In the genomic region with DNA sequence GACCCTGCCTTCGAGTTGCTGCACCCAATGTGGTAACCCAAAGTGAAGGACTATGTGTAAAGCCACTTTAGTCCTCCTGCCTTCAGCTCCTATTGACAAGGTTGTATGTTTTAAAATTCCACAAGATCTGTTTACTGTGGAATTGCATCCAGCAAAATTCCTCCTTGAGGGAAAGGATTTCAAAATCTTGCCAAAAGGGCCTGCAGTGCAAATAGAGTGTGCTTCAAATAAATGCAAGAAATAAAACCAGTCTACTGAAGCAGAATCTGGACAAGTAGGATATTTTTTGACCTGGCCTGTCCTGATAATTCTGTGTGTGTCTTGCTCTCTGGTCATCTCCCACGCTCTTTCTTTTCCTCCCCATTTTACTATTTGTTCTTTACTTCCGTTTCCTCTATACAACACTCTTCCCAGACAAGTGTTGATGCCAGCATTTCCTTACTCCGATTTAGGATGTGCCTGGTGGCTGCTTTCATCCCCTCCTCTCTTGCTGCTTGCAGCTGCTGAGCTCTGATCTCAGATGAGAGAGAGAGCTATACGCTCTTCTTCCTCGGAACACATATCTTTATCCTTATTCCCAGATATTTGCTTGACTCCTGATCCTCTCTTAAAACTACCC, we compare ENCODE assay signal across 21 cellular contexts.
DNase-seq lines count a peak whose midpoint lies in the region; ATAC-seq, FAIRE-seq and TF ChIP-seq lines count a peak whose summit lies in the region.
"Had no signal": no experiment of that assay in that cellular context is flagged by ENCODE, and none has a peak within 500 bp of the region (broad histone marks: within the 10 kb centered on the region; RNA-seq: fewer than 3 reads in every experiment).

No MANE protein-coding gene starts in this region.

- POLR2A ChIA-PET in HepG2 (lab: Yijun Ruan, JAX): no interaction called here
- POLR2A ChIA-PET in activated CD4-positive, alpha-beta memory T cell treated with anti-CD3 and anti-CD28 coated beads for 36 hours (lab: Charles Lee): no interaction called here

- H3K4me2 ChIP-seq in HepG2 (ENCODE audit: low read depth, low read length): no peak overlapping the region

- DNase-seq in HepG2 (ENCODE audit: low spot score): no peak
- DNase-seq in right cardiac atrium: no peak
- no peak for DNase-seq in spleen
- no peak for DNase-seq in posterior cingulate gyrus
- no peak for DNase-seq in activated CD4-positive, alpha-beta memory T cell treated with anti-CD3 and anti-CD28 coated beads for 36 hours
- DNase-seq: activated effector memory CD4-positive, alpha-beta T cell treated with Interleukin-2 at 50 U/mL for 16 hours; adrenal gland; glutamatergic neuron; H9; NCI-H1092 treated with DMSO at 0.1 percent for 48 hours; NCI-H2029; NK-92 treated with Interleukin-12 subunit alpha and Interleukin-12 subunit beta, amount 100 ng/mL, for 24 hours; Peyer's patch; retina; upper lobe of left lung had no signal

- H3K27ac ChIP-seq in liver (ENCODE audit: low read depth in 1 of 2, low read length in 2 of 2): peak overlapping the region in 1 of 2 donors; percentile 30
- no peak overlapping the region for H3K27ac ChIP-seq in HepG2 (ENCODE audit: extremely low read length, insufficient read depth, low read length)
- H3K27ac ChIP-seq in right cardiac atrium (ENCODE audit: low read length): peak overlapping the region; percentile 54
- H3K27ac ChIP-seq in spleen: peak overlapping the region in 6 of 8 donors; percentile 12 to 47 (median 21)
- H3K27ac ChIP-seq: SK-N-MC had no signal

- H3K4me3 Mint-ChIP-seq in activated CD4-positive, alpha-beta memory T cell treated with anti-CD3 and anti-CD28 coated beads for 36 hours: no peak overlapping the region
- H3K4me3 Mint-ChIP-seq: B cell, H9 had no signal

- TF ChIP-seq EP300 in HepG2 (IDR thresholded peaks at IDR 0.05; ENCODE audit: low read depth in 2 of 2, low read length in 2 of 2) (no peak), HepG2 (CRISPR knock-in tag; IDR thresholded peaks at IDR 0.05; ENCODE audit: borderline replicate concordance) (no peak)

- H3K4me1 ChIP-seq in liver (ENCODE audit: control insufficient read depth in 4 of 4, insufficient read depth in 4 of 4, low read length in 3 of 4) (no peaks in the 10 kb centered on the region), HepG2 (ENCODE audit: insufficient read depth, low read length) (no peaks in the 10 kb centered on the region), right cardiac atrium (ENCODE audit: control insufficient read depth, insufficient read depth, low read length) (peaks cover 7% of the 10 kb centered on the region), spleen (peaks cover 0 to 15% (median 0%) of the 10 kb centered on the region in 6 donors)
- H3K4me1 ChIP-seq: Peyer's patch had no signal

- TF ChIP-seq CTCF in liver (IDR thresholded peaks at IDR 0.05; ENCODE audit: low read depth, low read length, missing input control) (no peak), HepG2 (CRISPR knock-in tag; IDR thresholded peaks at IDR 0.05) (no peak), spleen (IDR thresholded peaks at IDR 0.05 in 8 of 11, conservative IDR thresholded peaks at IDR 0.05 in 3 of 11) (no peak)

- in situ Hi-C loops in HepG2 (cut with HindIII; ENCODE audit: extremely low pct_ligation_motif_present, low pct_unique_long_range_greater_than_20kb): no loop called here

- CTCF ChIA-PET in HepG2 (lab: Yijun Ruan, JAX; ENCODE audit: low intra/inter-chr PET ratio, low total read pairs): no interaction called here
- CTCF ChIA-PET in activated CD4-positive, alpha-beta memory T cell treated with anti-CD3 and anti-CD28 coated beads for 36 hours (lab: Charles Lee): no interaction called here

- H3K27me3 Mint-ChIP-seq in activated CD4-positive, alpha-beta memory T cell treated with anti-CD3 and anti-CD28 coated beads for 36 hours: no peaks in the 10 kb centered on the region
- H3K27me3 Mint-ChIP-seq: B cell had no signal

- no TSS peak for BruUV-seq in HepG2 (replicated peaks; lab: Mats Ljungman, UMichigan)

- H3K4me3 ChIP-seq in liver (ENCODE audit: low read depth in 1 of 3, low read length in 3 of 3) (no peak overlapping the region), HepG2 (replicated peaks in 1 of 3; ENCODE audit: insufficient read depth in 1 of 3, low read depth in 2 of 3, low read length in 3 of 3) (no peak overlapping the region), right cardiac atrium (ENCODE audit: low read length) (no peak overlapping the region), spleen (no peak overlapping the region)
- H3K4me3 ChIP-seq: adrenal gland, lung, Peyer's patch, SK-N-MC, upper lobe of left lung had no signal

- intact Hi-C loops in HepG2 (cut with micrococcal nuclease; ENCODE audit: unreplicated experiment): no loop called here
- intact Hi-C loops in right cardiac atrium (cut with DNase I): loop anchor here in 2 of 4 donors (10.0 kb wide), 2 partner anchors 86 to 96 kb away; no protein-coding TSS in a partner anchor
- intact Hi-C loops in spleen (cut with DNase I; ENCODE audit: low total_unique reads): no loop called here
- intact Hi-C loops in posterior cingulate gyrus (cut with DNase I): no loop called here
- intact Hi-C loops in activated CD4-positive, alpha-beta memory T cell treated with anti-CD3 and anti-CD28 coated beads for 36 hours (cut with micrococcal nuclease): no loop called here

- H3K9me3 ChIP-seq in liver (ENCODE audit: control insufficient read depth in 4 of 4, low read length in 3 of 4): no peaks in the 10 kb centered on the region
- H3K9me3 ChIP-seq in HepG2 (ENCODE audit: low read length): no peaks in the 10 kb centered on the region
- no peaks in the 10 kb centered on the region for H3K9me3 ChIP-seq in right cardiac atrium (ENCODE audit: control insufficient read depth, low read length)
- no peaks in the 10 kb centered on the region for H3K9me3 ChIP-seq in spleen
- H3K9me3 ChIP-seq: adrenal gland, Peyer's patch, upper lobe of left lung had no signal

- FAIRE-seq in HepG2 (lab: Jason Lieb, UNC): no peak

- 75% methylated on average over 6 of the region's 6 CpGs for WGBS in liver
- WGBS in HepG2 (ENCODE audit: low lambda C conversion rate): 94% methylated on average over 6 of the region's 6 CpGs
- WGBS in right cardiac atrium: 28% methylated on average over 6 of the region's 6 CpGs
- 70 to 82% (median 77%) methylated on average over 6 of the region's 6 CpGs for WGBS in spleen, 5 donors

- no peaks in the 10 kb centered on the region for H3K4me1 Mint-ChIP-seq in activated CD4-positive, alpha-beta memory T cell treated with anti-CD3 and anti-CD28 coated beads for 36 hours (ENCODE audit: low read depth)

- H3K36me3 Mint-ChIP-seq in activated CD4-positive, alpha-beta memory T cell treated with anti-CD3 and anti-CD28 coated beads for 36 hours: peaks cover 18% of the 10 kb centered on the region

- ATAC-seq in HepG2: no peak
- ATAC-seq in right cardiac atrium: peak in 1 of 2 donors; percentile 22
- no peak for ATAC-seq in GM18511 (IDR thresholded peaks at IDR 0.05; ENCODE audit: unreplicated experiment)
- no peak for ATAC-seq in HG02678 (IDR thresholded peaks at IDR 0.05; ENCODE audit: unreplicated experiment)

- no peaks in the 10 kb centered on the region for H3K9me3 Mint-ChIP-seq in activated CD4-positive, alpha-beta memory T cell treated with anti-CD3 and anti-CD28 coated beads for 36 hours
- H3K9me3 Mint-ChIP-seq: H9 had no signal

- H3K36me3 ChIP-seq in liver (ENCODE audit: control insufficient read depth in 4 of 4, insufficient read depth in 3 of 4, low read depth in 1 of 4, low read length in 3 of 4) (peaks cover 0 to 35% (median 15%) of the 10 kb centered on the region in 4 donors), HepG2 (replicated peaks in 1 of 2; ENCODE audit: control insufficient read depth in 1 of 2, insufficient read depth in 2 of 2, low read length in 2 of 2) (peaks cover 15 to 43% of the 10 kb centered on the region in 2 experiments; a peak in 4 of 5 replicates), spleen (peaks cover 0 to 75% (median 4%) of the 10 kb centered on the region in 6 donors)

- no peak overlapping the region for H3K9ac ChIP-seq in liver (ENCODE audit: low read depth in 1 of 2, low read length in 2 of 2)
- H3K9ac ChIP-seq in HepG2 (ENCODE audit: insufficient read depth, low read depth, low read length): no peak overlapping the region

- H3K79me2 ChIP-seq in HepG2 (ENCODE audit: insufficient read depth, low read length): no peaks in the 10 kb centered on the region

- H3K27ac Mint-ChIP-seq in activated CD4-positive, alpha-beta memory T cell treated with anti-CD3 and anti-CD28 coated beads for 36 hours: no peak overlapping the region
- H3K27ac Mint-ChIP-seq: B cell had no signal

- no peak for TF ChIP-seq POLR2A in HepG2 (IDR thresholded peaks at IDR 0.05; ENCODE audit: insufficient read depth in 1 of 2, low read depth in 2 of 2, low read length in 2 of 2)
- no peak for TF ChIP-seq POLR2A in spleen (IDR thresholded peaks at IDR 0.05)

- no peak overlapping the region for H2AFZ ChIP-seq in HepG2 (ENCODE audit: low read length)

- H4K20me1 ChIP-seq in HepG2 (ENCODE audit: insufficient read depth, low read length): no peaks in the 10 kb centered on the region

- TF ChIP-seq RAD21 in liver (IDR thresholded peaks at IDR 0.05) (peak in 1 of 2 donors; percentile 25), HepG2 (CRISPR knock-in tag; IDR thresholded peaks at IDR 0.05) (no peak)

- no peaks in the 10 kb centered on the region for H3K27me3 ChIP-seq in liver (ENCODE audit: control insufficient read depth in 4 of 4, insufficient read depth in 4 of 4, low read length in 3 of 4)
- no peaks in the 10 kb centered on the region for H3K27me3 ChIP-seq in HepG2 (ENCODE audit: control insufficient read depth in 1 of 2, insufficient read depth in 2 of 2, low read length in 2 of 2)
- no peaks in the 10 kb centered on the region for H3K27me3 ChIP-seq in right cardiac atrium (ENCODE audit: control insufficient read depth, insufficient read depth)
- no peaks in the 10 kb centered on the region for H3K27me3 ChIP-seq in spleen (replicated peaks in 1 of 7)
- H3K27me3 ChIP-seq: adrenal gland, Peyer's patch, upper lobe of left lung had no signal

TF ChIP-seq in liver, 16 proteins besides CTCF, POLR2A, EP300 and RAD21 (continues in another document):
- TF ChIP-seq NR2F2 (IDR thresholded peaks at IDR 0.05) (peak; percentile 55), RXRA (IDR thresholded peaks at IDR 0.05) (no peak), TAF1 (conservative IDR thresholded peaks at IDR 0.05) (no peak), GABPA (IDR thresholded peaks at IDR 0.05 in 1 of 2, conservative IDR thresholded peaks at IDR 0.05 in 1 of 2) (no peak), SP1 (IDR thresholded peaks at IDR 0.05) (peak; percentile 23)

TF ChIP-seq in HepG2, 621 proteins besides CTCF, POLR2A, EP300 and RAD21 (continues in another document):
- TF ChIP-seq, protein P1, sequence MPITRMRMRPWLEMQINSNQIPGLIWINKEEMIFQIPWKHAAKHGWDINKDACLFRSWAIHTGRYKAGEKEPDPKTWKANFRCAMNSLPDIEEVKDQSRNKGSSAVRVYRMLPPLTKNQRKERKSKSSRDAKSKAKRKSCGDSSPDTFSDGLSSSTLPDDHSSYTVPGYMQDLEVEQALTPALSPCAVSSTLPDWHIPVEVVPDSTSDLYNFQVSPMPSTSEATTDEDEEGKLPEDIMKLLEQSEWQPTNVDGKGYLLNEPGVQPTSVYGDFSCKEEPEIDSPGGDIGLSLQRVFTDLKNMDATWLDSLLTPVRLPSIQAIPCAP (CRISPR knock-in tag; IDR thresholded peaks at IDR 0.05; ENCODE audit: low read depth): no peak
- TF ChIP-seq ETV5 (CRISPR knock-in tag; IDR thresholded peaks at IDR 0.05; ENCODE audit: borderline replicate concordance) (no peak), ZNF749 (CRISPR knock-in tag; IDR thresholded peaks at IDR 0.05; ENCODE audit: borderline replicate concordance) (no peak)
